Comparison of ENCODE assay signal across 1 cellular context in the genomic region with DNA sequence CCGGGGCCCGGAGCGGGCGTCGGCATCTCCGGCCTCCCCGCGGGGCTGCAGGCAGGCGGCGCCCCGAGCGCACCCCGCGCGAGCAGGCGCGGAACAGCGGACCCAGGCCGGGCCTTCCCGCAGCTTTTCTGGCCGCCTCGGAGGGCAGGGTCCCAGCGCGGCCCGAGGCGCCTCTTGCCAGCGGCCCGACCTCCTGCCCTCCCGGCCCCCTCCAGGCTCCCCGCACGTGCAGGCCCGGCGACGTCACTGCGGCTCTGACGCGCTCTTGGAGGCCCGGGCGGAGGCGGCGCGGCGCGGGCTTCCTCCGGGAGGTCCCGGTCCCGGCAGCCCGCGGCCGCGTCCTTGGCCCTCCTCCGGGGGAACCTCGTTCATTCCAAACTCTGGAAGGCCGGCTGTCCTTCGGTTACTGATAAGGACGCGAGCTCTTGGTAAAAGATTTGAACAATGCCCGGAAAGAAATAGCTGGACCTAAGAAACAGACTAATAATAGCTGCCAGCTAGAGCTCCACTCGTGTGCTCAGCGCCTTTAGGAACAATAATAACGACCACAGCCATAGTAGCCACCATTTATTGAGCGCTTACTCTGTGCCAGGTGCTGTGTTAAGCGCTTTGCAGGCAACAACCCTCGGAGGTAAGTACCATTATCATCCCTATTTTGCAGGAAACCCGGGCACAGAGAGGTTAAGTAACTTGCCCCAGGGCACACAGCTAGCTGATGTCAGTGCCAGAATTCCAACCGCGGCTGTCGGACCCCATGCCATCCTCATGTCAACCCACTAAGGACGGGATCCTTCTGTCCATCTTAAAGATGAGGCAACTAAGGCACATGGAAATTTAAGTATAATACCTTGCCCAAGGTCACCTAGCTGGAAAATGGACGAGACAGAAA.
TF ChIP-seq lines count a peak whose summit lies in the region.

No MANE protein-coding gene starts in this region.

TF ChIP-seq in H1, 55 proteins besides CTCF, POLR2A, EP300 and RAD21:
- TF ChIP-seq SIX5 (IDR thresholded peaks at IDR 0.05; ENCODE audit: low read depth, low read length) = no peak
- TF ChIP-seq KDM4A (IDR thresholded peaks at IDR 0.05; ENCODE audit: low read depth, low read length, severe bottlenecking) = peak; percentile 80
- peak; percentile 66 for TF ChIP-seq E2F6 (IDR thresholded peaks at IDR 0.05)
- peak; percentile 71 for TF ChIP-seq CREB1 (IDR thresholded peaks at IDR 0.05)
- TF ChIP-seq KDM1A (IDR thresholded peaks at IDR 0.05; ENCODE audit: borderline replicate concordance, low read length) = peak; percentile 99
- TF ChIP-seq EZH2 (IDR thresholded peaks at IDR 0.05; ENCODE audit: low read depth, low read length, severe bottlenecking) = peak; percentile 54
- no peak for TF ChIP-seq ZNF274 (IDR thresholded peaks at IDR 0.05; ENCODE audit: borderline replicate concordance, extremely low read depth, low read length)
- TF ChIP-seq, protein P1, sequence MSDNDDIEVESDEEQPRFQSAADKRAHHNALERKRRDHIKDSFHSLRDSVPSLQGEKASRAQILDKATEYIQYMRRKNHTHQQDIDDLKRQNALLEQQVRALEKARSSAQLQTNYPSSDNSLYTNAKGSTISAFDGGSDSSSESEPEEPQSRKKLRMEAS (IDR thresholded peaks at IDR 0.05) = peak; percentile 95
- peak; percentile 46; the same call in 1 of the 2 replicates for TF ChIP-seq SUZ12 (IDR thresholded peaks at IDR 0.05; ENCODE audit: low read length)
- peak; percentile 71; the same call in 1 of the 2 replicates for TF ChIP-seq RBBP5 (IDR thresholded peaks at IDR 0.05; ENCODE audit: borderline replicate concordance, low read depth, low read length)
- TF ChIP-seq, protein P2, sequence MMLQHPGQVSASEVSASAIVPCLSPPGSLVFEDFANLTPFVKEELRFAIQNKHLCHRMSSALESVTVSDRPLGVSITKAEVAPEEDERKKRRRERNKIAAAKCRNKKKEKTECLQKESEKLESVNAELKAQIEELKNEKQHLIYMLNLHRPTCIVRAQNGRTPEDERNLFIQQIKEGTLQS (IDR thresholded peaks at IDR 0.05; ENCODE audit: insufficient read depth, low read depth, low read length) = no peak
